In genomic region chr18:52874774-52875173, GRCh38 we compare ENCODE assay signal across 36 cellular contexts.
"Had no signal": no experiment of that assay in that cellular context is flagged by ENCODE, and none has a peak within 500 bp of the region (broad histone marks: within the 10 kb centered on the region; RNA-seq: fewer than 3 reads in every experiment).

No MANE protein-coding gene starts in this region.

- H3K4me3 Mint-ChIP-seq: activated naive CD4-positive, alpha-beta T cell treated with anti-CD3 and anti-CD28 coated beads for 36 hours; activated naive CD4-positive, alpha-beta T cell treated with anti-CD3 and anti-CD28 coated beads, Interleukin-2, amount 10 ng/mL, durations not matched to agents 7 days and 5 days; activated naive CD4-positive, alpha-beta T cell treated with anti-CD3 and anti-CD28 coated beads, Interleukin-2, amount 50 U/mL, for 24 hours; activated naive CD8-positive, alpha-beta T cell; activated naive CD8-positive, alpha-beta T cell treated with anti-CD3 and anti-CD28 coated beads for 36 hours; activated naive CD8-positive, alpha-beta T cell treated with anti-CD3 and anti-CD28 coated beads, Interleukin-2, amount 10 ng/mL, durations not matched to agents 7 days and 5 days; activated naive CD8-positive, alpha-beta T cell treated with anti-CD3 and anti-CD28 coated beads, Interleukin-2, amount 50 U/mL, for 24 hours; activated T-cell treated with anti-CD3 and anti-CD28 coated beads, Interleukin-2, amount 50 U/mL, for 24 hours; activated T-cell treated with anti-CD3 and anti-CD28 coated beads, Interleukin-2, amount 50 U/mL, for 4 hours; activated T-cell treated with anti-CD3 and anti-CD28 coated beads, Interleukin-2, amount 50 U/mL, for 72 hours; activated T-helper 1 cell treated with anti-CD3 and anti-CD28 coated beads, Interleukin-12 subunit alpha, Interleukin-12 subunit beta, Interleukin-2, Interleukin-4 antibody, amounts not matched to agents 30 ng/mL and 10 ng/mL and 1 ng/mL, durations not matched to agents 14 hours and 24 hours and 36 hours; activated T-helper 17 cell treated with anti-CD3 and anti-CD28 coated beads, Interleukin-2, amount 50 U/mL, for 72 hours; brain; central memory CD8-positive, alpha-beta T cell had no signal

- H3K36me3 ChIP-seq: adrenal gland, ascending aorta, brain microvascular endothelial cell, cardiac muscle cell had no signal

- H3K9me3 ChIP-seq: adrenal gland, ascending aorta, body of pancreas had no signal

- H3K27ac Mint-ChIP-seq: activated naive CD4-positive, alpha-beta T cell treated with anti-CD3 and anti-CD28 coated beads for 36 hours; activated naive CD4-positive, alpha-beta T cell treated with anti-CD3 and anti-CD28 coated beads, Interleukin-2, amount 10 ng/mL, durations not matched to agents 7 days and 5 days; activated naive CD4-positive, alpha-beta T cell treated with anti-CD3 and anti-CD28 coated beads, Interleukin-2, amount 50 U/mL, for 24 hours; activated naive CD4-positive, alpha-beta T cell treated with anti-CD3 and anti-CD28 coated beads, Interleukin-2, amount 50 U/mL, for 72 hours; activated naive CD8-positive, alpha-beta T cell; activated naive CD8-positive, alpha-beta T cell treated with anti-CD3 and anti-CD28 coated beads for 36 hours; activated naive CD8-positive, alpha-beta T cell treated with anti-CD3 and anti-CD28 coated beads, Interleukin-2, amount 10 ng/mL, durations not matched to agents 7 days and 5 days; activated naive CD8-positive, alpha-beta T cell treated with anti-CD3 and anti-CD28 coated beads, Interleukin-2, amount 50 U/mL, for 24 hours; activated T-cell treated with anti-CD3 and anti-CD28 coated beads, Interleukin-2, amount 50 U/mL, for 24 hours; activated T-cell treated with anti-CD3 and anti-CD28 coated beads, Interleukin-2, amount 50 U/mL, for 72 hours; activated T-helper 1 cell treated with anti-CD3 and anti-CD28 coated beads, Interleukin-12 subunit alpha, Interleukin-12 subunit beta, Interleukin-2, Interleukin-4 antibody, amounts not matched to agents 30 ng/mL and 10 ng/mL and 1 ng/mL, durations not matched to agents 14 hours and 24 hours and 36 hours; activated T-helper 17 cell treated with anti-CD3 and anti-CD28 coated beads, Interleukin-2, amount 50 U/mL, for 72 hours; activated T-helper 2 cell treated with anti-CD3 and anti-CD28 coated beads, Interferon-gamma antibody, Interleukin-2, Interleukin-4, amounts not matched to agents 10 μg/mL and 5 μg/mL and 100 μg/mL, durations not matched to agents 14 hours and 24 hours and 36 hours; brain had no signal

- H3K27me3 Mint-ChIP-seq: activated naive CD4-positive, alpha-beta T cell treated with anti-CD3 and anti-CD28 coated beads, Interleukin-2, amount 10 ng/mL, durations not matched to agents 7 days and 5 days; activated naive CD4-positive, alpha-beta T cell treated with anti-CD3 and anti-CD28 coated beads, Interleukin-2, amount 50 U/mL, for 24 hours; activated naive CD8-positive, alpha-beta T cell; activated naive CD8-positive, alpha-beta T cell treated with anti-CD3 and anti-CD28 coated beads for 36 hours; activated naive CD8-positive, alpha-beta T cell treated with anti-CD3 and anti-CD28 coated beads, Interleukin-2, amount 10 ng/mL, durations not matched to agents 7 days and 5 days; activated naive CD8-positive, alpha-beta T cell treated with anti-CD3 and anti-CD28 coated beads, Interleukin-2, amount 50 U/mL, for 24 hours; activated T-cell treated with anti-CD3 and anti-CD28 coated beads, Interleukin-2, amount 50 U/mL, for 24 hours; activated T-helper 17 cell treated with anti-CD3 and anti-CD28 coated beads, Interleukin-2, amount 50 U/mL, for 72 hours; central memory CD8-positive, alpha-beta T cell had no signal

- DNase-seq: activated effector memory CD4-positive, alpha-beta T cell treated with anti-CD3 and anti-CD28 coated beads, Interleukin-2, amount 50 U/mL, for 16 hours; activated effector memory CD4-positive, alpha-beta T cell treated with Interleukin-2 at 50 U/mL for 16 hours; activated gamma-delta T cell; activated gamma-delta T cell treated with Interleukin-2 at 50 U/mL for 16 hours; activated naive CD4-positive, alpha-beta T cell; activated naive CD4-positive, alpha-beta T cell treated with anti-CD3 and anti-CD28 coated beads for 36 hours; activated naive CD4-positive, alpha-beta T cell treated with anti-CD3 and anti-CD28 coated beads, Interleukin-2, amount 10 ng/mL, durations not matched to agents 7 days and 5 days; activated naive CD4-positive, alpha-beta T cell treated with anti-CD3 and anti-CD28 coated beads, Interleukin-2, amount 50 U/mL, for 16 hours; activated naive CD4-positive, alpha-beta T cell treated with Interleukin-2 at 50 U/mL for 16 hours; activated naive CD8-positive, alpha-beta T cell treated with anti-CD3 and anti-CD28 coated beads for 36 hours; activated naive CD8-positive, alpha-beta T cell treated with anti-CD3 and anti-CD28 coated beads, Interleukin-2, amount 10 ng/mL, durations not matched to agents 7 days and 5 days; activated naive CD8-positive, alpha-beta T cell treated with anti-CD3 and anti-CD28 coated beads, Interleukin-2, amount 50 U/mL, for 24 hours; activated T-cell treated with anti-CD3 and anti-CD28 coated beads, Interleukin-2, amount 50 U/mL, for 24 hours; activated T-cell treated with anti-CD3 and anti-CD28 coated beads, Interleukin-2, amount 50 U/mL, for 4 hours; activated T-cell treated with anti-CD3 and anti-CD28 coated beads, Interleukin-2, amount 50 U/mL, for 48 hours; activated T-cell treated with anti-CD3 and anti-CD28 coated beads, Interleukin-2, amount 50 U/mL, for 72 hours; adrenal gland; amniotic stem cell; amygdala; anterior cingulate cortex; aorta; body of pancreas; brain microvascular endothelial cell; caudate nucleus; central memory CD4-positive, alpha-beta T cell; cerebellar nuclear complex had no signal

- H3K4me3 ChIP-seq: adrenal gland, ascending aorta, body of pancreas, cardiac muscle cell had no signal

- ATAC-seq: activated naive CD4-positive, alpha-beta T cell treated with anti-CD3 and anti-CD28 coated beads, Interleukin-2, amount 50 U/mL, for 72 hours; activated naive CD8-positive, alpha-beta T cell treated with anti-CD3 and anti-CD28 coated beads, Interleukin-2, amount 50 U/mL, for 24 hours; activated T-cell treated with anti-CD3 and anti-CD28 coated beads, Interleukin-2, amount 50 U/mL, for 4 hours; activated T-cell treated with anti-CD3 and anti-CD28 coated beads, Interleukin-2, amount 50 U/mL, for 72 hours; activated T-helper 17 cell treated with anti-CD3 and anti-CD28 coated beads, Interleukin-2, amount 50 U/mL, for 72 hours; body of pancreas had no signal

- H3K9me3 Mint-ChIP-seq: activated naive CD4-positive, alpha-beta T cell treated with anti-CD3 and anti-CD28 coated beads, Interleukin-2, amount 50 U/mL, for 24 hours; brain had no signal

- H3K27ac ChIP-seq: adrenal gland, ascending aorta, body of pancreas, brain microvascular endothelial cell, cardiac muscle cell had no signal

- H3K36me3 Mint-ChIP-seq: activated naive CD4-positive, alpha-beta T cell treated with anti-CD3 and anti-CD28 coated beads, Interleukin-2, amount 10 ng/mL, durations not matched to agents 7 days and 5 days; activated naive CD4-positive, alpha-beta T cell treated with anti-CD3 and anti-CD28 coated beads, Interleukin-2, amount 50 U/mL, for 24 hours; activated naive CD4-positive, alpha-beta T cell treated with anti-CD3 and anti-CD28 coated beads, Interleukin-2, amount 50 U/mL, for 72 hours; activated naive CD8-positive, alpha-beta T cell; activated naive CD8-positive, alpha-beta T cell treated with anti-CD3 and anti-CD28 coated beads for 36 hours; activated naive CD8-positive, alpha-beta T cell treated with anti-CD3 and anti-CD28 coated beads, Interleukin-2, amount 10 ng/mL, durations not matched to agents 7 days and 5 days; brain had no signal

- H3K4me1 Mint-ChIP-seq: activated naive CD4-positive, alpha-beta T cell treated with anti-CD3 and anti-CD28 coated beads, Interleukin-2, amount 10 ng/mL, durations not matched to agents 7 days and 5 days; activated naive CD4-positive, alpha-beta T cell treated with anti-CD3 and anti-CD28 coated beads, Interleukin-2, amount 50 U/mL, for 24 hours; activated naive CD8-positive, alpha-beta T cell treated with anti-CD3 and anti-CD28 coated beads for 36 hours; activated naive CD8-positive, alpha-beta T cell treated with anti-CD3 and anti-CD28 coated beads, Interleukin-2, amount 10 ng/mL, durations not matched to agents 7 days and 5 days; activated naive CD8-positive, alpha-beta T cell treated with anti-CD3 and anti-CD28 coated beads, Interleukin-2, amount 50 U/mL, for 24 hours; activated T-helper 17 cell treated with anti-CD3 and anti-CD28 coated beads, Interleukin-2, amount 50 U/mL, for 72 hours; brain; central memory CD8-positive, alpha-beta T cell had no signal

- H3K27me3 ChIP-seq: adrenal gland, ascending aorta, body of pancreas, brain microvascular endothelial cell, cardiac muscle cell had no signal

- H3K4me1 ChIP-seq: adrenal gland, ascending aorta, body of pancreas had no signal
